2 cellular contexts compared by ENCODE assay signal in the genomic region with DNA sequence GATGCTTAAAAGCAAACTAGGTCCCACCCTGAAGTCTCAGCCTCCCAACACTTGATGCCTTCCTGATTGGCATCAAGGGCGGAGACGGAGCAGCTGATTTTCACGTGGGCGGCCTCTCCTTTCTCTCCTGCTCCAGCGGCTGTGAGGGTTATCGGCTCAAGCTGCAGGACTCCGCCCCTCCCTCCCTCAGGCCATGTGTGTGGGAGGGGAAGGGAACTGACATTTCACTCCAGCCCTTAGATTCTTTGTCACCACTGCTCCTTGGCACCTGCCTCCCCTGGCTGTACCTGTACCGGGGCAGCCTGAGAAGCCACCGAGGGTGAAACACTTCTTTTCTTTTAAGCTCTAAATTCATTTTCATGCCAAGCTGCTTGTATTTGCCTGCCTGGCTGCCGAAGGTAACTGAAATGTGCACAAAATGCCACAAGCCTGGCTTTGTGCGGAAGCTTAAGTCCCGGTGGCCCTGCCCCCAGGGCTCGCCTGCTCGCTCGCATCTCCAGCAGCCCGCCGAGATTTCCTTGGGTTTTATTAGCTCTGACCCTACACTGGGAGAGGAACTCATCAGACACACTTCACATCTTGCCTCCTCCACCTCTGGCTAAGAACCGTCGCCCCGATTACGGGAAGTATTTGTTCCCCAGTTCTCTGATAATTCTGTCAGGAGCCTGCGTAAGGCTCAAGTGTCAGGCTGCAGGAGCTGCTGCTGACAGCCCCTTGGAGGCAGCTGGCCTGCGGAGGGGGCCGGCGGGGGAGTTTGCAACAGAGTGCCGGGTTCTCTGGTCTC.
TF ChIP-seq lines count a peak whose summit lies in the region.

No MANE protein-coding gene starts in this region.

TF ChIP-seq in SK-N-SH, 30 proteins besides CTCF, POLR2A, EP300 and RAD21 (continued from another document):
- TF ChIP-seq FOXM1 (IDR thresholded peaks at IDR 0.05; ENCODE audit: low read depth) (no peak), TCF12 (IDR thresholded peaks at IDR 0.05) (no peak), CHD2 (IDR thresholded peaks at IDR 0.05; ENCODE audit: low read length, partially characterized antibody) (no peak), FOSL2 (IDR thresholded peaks at IDR 0.05; ENCODE audit: borderline replicate concordance, low read depth) (no peak), EZH2phosphoT487 (IDR thresholded peaks at IDR 0.05; ENCODE audit: borderline replicate concordance, low read depth) (no peak), JUND (IDR thresholded peaks at IDR 0.05) (no peak), SMC3 (IDR thresholded peaks at IDR 0.05; ENCODE audit: low read depth, low read length) (no peak), NFIC (IDR thresholded peaks at IDR 0.05; ENCODE audit: borderline replicate concordance) (no peak), RCOR1 (IDR thresholded peaks at IDR 0.05; ENCODE audit: low read length) (no peak), TEAD4 (IDR thresholded peaks at IDR 0.05; ENCODE audit: borderline replicate concordance, insufficient read depth) (no peak), MXI1 (IDR thresholded peaks at IDR 0.05; ENCODE audit: low read depth, low read length) (no peak), SIN3A (IDR thresholded peaks at IDR 0.05; ENCODE audit: borderline replicate concordance, low read depth, low read length) (no peak)
- TF ChIP-seq, protein P1, sequence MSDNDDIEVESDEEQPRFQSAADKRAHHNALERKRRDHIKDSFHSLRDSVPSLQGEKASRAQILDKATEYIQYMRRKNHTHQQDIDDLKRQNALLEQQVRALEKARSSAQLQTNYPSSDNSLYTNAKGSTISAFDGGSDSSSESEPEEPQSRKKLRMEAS (IDR thresholded peaks at IDR 0.05; ENCODE audit: low read depth): no peak
- TF ChIP-seq, protein P2, sequence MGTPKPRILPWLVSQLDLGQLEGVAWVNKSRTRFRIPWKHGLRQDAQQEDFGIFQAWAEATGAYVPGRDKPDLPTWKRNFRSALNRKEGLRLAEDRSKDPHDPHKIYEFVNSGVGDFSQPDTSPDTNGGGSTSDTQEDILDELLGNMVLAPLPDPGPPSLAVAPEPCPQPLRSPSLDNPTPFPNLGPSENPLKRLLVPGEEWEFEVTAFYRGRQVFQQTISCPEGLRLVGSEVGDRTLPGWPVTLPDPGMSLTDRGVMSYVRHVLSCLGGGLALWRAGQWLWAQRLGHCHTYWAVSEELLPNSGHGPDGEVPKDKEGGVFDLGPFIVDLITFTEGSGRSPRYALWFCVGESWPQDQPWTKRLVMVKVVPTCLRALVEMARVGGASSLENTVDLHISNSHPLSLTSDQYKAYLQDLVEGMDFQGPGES (IDR thresholded peaks at IDR 0.05; ENCODE audit: low read depth, low read length): no peak
- TF ChIP-seq, protein P3, sequence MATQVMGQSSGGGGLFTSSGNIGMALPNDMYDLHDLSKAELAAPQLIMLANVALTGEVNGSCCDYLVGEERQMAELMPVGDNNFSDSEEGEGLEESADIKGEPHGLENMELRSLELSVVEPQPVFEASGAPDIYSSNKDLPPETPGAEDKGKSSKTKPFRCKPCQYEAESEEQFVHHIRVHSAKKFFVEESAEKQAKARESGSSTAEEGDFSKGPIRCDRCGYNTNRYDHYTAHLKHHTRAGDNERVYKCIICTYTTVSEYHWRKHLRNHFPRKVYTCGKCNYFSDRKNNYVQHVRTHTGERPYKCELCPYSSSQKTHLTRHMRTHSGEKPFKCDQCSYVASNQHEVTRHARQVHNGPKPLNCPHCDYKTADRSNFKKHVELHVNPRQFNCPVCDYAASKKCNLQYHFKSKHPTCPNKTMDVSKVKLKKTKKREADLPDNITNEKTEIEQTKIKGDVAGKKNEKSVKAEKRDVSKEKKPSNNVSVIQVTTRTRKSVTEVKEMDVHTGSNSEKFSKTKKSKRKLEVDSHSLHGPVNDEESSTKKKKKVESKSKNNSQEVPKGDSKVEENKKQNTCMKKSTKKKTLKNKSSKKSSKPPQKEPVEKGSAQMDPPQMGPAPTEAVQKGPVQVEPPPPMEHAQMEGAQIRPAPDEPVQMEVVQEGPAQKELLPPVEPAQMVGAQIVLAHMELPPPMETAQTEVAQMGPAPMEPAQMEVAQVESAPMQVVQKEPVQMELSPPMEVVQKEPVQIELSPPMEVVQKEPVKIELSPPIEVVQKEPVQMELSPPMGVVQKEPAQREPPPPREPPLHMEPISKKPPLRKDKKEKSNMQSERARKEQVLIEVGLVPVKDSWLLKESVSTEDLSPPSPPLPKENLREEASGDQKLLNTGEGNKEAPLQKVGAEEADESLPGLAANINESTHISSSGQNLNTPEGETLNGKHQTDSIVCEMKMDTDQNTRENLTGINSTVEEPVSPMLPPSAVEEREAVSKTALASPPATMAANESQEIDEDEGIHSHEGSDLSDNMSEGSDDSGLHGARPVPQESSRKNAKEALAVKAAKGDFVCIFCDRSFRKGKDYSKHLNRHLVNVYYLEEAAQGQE (IDR thresholded peaks at IDR 0.05; ENCODE audit: low read depth, low read length): no peak

TF ChIP-seq in SK-N-SH treated with all-trans-retinoic acid at 6 μM for 48 hours, 23 proteins besides CTCF, POLR2A, EP300 and RAD21 (continued from another document):
- TF ChIP-seq, protein P4, sequence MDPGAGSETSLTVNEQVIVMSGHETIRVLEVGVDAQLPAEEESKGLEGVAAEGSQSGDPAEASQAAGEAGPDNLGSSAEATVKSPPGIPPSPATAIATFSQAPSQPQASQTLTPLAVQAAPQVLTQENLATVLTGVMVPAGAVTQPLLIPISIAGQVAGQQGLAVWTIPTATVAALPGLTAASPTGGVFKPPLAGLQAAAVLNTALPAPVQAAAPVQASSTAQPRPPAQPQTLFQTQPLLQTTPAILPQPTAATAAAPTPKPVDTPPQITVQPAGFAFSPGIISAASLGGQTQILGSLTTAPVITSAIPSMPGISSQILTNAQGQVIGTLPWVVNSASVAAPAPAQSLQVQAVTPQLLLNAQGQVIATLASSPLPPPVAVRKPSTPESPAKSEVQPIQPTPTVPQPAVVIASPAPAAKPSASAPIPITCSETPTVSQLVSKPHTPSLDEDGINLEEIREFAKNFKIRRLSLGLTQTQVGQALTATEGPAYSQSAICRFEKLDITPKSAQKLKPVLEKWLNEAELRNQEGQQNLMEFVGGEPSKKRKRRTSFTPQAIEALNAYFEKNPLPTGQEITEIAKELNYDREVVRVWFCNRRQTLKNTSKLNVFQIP (CRISPR knock-in tag; IDR thresholded peaks at IDR 0.05; ENCODE audit: borderline replicate concordance, low read depth): no peak
- TF ChIP-seq ESRRG (CRISPR knock-in tag; IDR thresholded peaks at IDR 0.05): no peak
- TF ChIP-seq, protein P5, sequence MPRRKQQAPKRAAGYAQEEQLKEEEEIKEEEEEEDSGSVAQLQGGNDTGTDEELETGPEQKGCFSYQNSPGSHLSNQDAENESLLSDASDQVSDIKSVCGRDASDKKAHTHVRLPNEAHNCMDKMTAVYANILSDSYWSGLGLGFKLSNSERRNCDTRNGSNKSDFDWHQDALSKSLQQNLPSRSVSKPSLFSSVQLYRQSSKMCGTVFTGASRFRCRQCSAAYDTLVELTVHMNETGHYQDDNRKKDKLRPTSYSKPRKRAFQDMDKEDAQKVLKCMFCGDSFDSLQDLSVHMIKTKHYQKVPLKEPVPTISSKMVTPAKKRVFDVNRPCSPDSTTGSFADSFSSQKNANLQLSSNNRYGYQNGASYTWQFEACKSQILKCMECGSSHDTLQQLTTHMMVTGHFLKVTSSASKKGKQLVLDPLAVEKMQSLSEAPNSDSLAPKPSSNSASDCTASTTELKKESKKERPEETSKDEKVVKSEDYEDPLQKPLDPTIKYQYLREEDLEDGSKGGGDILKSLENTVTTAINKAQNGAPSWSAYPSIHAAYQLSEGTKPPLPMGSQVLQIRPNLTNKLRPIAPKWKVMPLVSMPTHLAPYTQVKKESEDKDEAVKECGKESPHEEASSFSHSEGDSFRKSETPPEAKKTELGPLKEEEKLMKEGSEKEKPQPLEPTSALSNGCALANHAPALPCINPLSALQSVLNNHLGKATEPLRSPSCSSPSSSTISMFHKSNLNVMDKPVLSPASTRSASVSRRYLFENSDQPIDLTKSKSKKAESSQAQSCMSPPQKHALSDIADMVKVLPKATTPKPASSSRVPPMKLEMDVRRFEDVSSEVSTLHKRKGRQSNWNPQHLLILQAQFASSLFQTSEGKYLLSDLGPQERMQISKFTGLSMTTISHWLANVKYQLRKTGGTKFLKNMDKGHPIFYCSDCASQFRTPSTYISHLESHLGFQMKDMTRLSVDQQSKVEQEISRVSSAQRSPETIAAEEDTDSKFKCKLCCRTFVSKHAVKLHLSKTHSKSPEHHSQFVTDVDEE (CRISPR knock-in tag; IDR thresholded peaks at IDR 0.05): no peak
- TF ChIP-seq OSR1 (CRISPR knock-in tag; IDR thresholded peaks at IDR 0.05): no peak
- TF ChIP-seq TOX (CRISPR knock-in tag; IDR thresholded peaks at IDR 0.05; ENCODE audit: borderline replicate concordance): no peak
- no peak for TF ChIP-seq RARB (CRISPR knock-in tag; IDR thresholded peaks at IDR 0.05)
